ENCODE assay signal across 8 cellular contexts in the genomic region with DNA sequence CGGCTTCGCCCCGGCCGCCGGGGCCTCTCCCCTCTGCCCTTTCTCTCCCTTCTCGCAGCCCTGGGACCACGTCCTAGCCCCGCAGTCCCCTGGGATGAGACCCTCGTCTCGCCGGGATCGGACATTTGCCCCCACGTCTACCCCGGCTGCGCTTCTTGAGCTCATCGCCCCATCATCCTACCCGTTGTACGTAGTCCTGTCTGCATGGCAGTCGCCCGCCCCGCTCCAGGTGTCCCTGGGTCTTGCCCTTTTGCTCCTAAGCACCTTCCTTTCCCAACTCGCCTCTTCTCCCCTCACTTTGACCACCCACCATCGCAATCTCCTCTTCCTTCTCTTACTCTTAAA. TPM values are rescaled to one million over a fixed set of nuclear protein-coding genes. Genes with fewer than 3 reads are reported as not detected.
DNase-seq lines count a peak whose midpoint lies in the region; FAIRE-seq and TF ChIP-seq lines count a peak whose summit lies in the region.

No MANE protein-coding gene starts in this region.

- in situ Hi-C loops in ACHN (cut with HindIII; ENCODE audit: low pct_ligation_motif_present, low pct_unique_long_range_greater_than_20kb, low sequenced_read_pairs), result no loop called here
- in situ Hi-C loops in GM23248 (cut with MboI), result no loop called here

- H3K9me3 ChIP-seq in GM23248 (ENCODE audit: low read depth) (no peaks in the 10 kb centered on the region), esophagus muscularis mucosa (no peaks in the 10 kb centered on the region), neutrophil (no peaks in the 10 kb centered on the region)

- FAIRE-seq in H54 (lab: Jason Lieb, UNC), result no peak

- no peaks in the 10 kb centered on the region for H4K20me1 ChIP-seq in GM23248 (ENCODE audit: insufficient read depth)

- H3K4me2 ChIP-seq in GM23248 (ENCODE audit: unreplicated experiment), result peak overlapping the region; percentile 84

- peaks cover 32% of the 10 kb centered on the region for H3F3A ChIP-seq in GM23248 (ENCODE audit: insufficient read depth)

- H3K4me1 ChIP-seq in GM23248 (ENCODE audit: insufficient read depth), result peaks cover 20% of the 10 kb centered on the region
- peaks cover 6 to 37% (median 28%) of the 10 kb centered on the region in 4 donors for H3K4me1 ChIP-seq in esophagus muscularis mucosa
- peaks cover 24 to 33% of the 10 kb centered on the region in 2 experiments for H3K4me1 ChIP-seq in neutrophil (ENCODE audit: control insufficient read depth in 1 of 2, insufficient read depth in 1 of 2, low read depth in 1 of 2, low read length in 1 of 2)

- no peak for TF ChIP-seq EP300 in esophagus muscularis mucosa (IDR thresholded peaks at IDR 0.05)

- peak; percentile 28 for DNase-seq in ACHN
- DNase-seq in GM23248, result peak; percentile 55
- DNase-seq in esophagus muscularis mucosa (ENCODE audit: extremely low spot score), result no peak
- DNase-seq in H54 (ENCODE audit: insufficient read length, low spot score), result no peak
- no peak for DNase-seq in NOMO-1 treated with dmso at 0.1 percent for 144 hours (lab: John Stamatoyannopoulos, UW; ENCODE audit: unreplicated experiment)
- DNase-seq in stimulated activated naive CD4-positive, alpha-beta T cell treated with Interleukin-2 at 50 U/mL for 16 hours (lab: John Stamatoyannopoulos, UW), result no peak

- peaks cover 56% of the 10 kb centered on the region for H3K79me2 ChIP-seq in GM23248 (ENCODE audit: insufficient read depth)

- 0 to 1% methylated on average over 19 to 23 of the region's 23 CpGs for WGBS in GM23248 (ENCODE audit: low coverage in 1 of 2, low lambda C conversion rate in 2 of 2, missing lambda C conversion rate in 2 of 2), 2 experiments
- WGBS in esophagus muscularis mucosa, result 5% methylated on average over 23 of the region's 23 CpGs

- H3K9me2 ChIP-seq in GM23248 (ENCODE audit: insufficient read depth), result no peaks in the 10 kb centered on the region

- H3K4me3 ChIP-seq in GM23248, result peak overlapping the region; percentile 92
- peak overlapping the region; percentile 74 to 97 (median 92) for H3K4me3 ChIP-seq in esophagus muscularis mucosa
- peak overlapping the region; percentile 64 to 76 for H3K4me3 ChIP-seq in neutrophil (ENCODE audit: low read depth in 1 of 2, low read length in 1 of 2)

- H3K36me3 ChIP-seq in GM23248 (ENCODE audit: low read depth), result no peaks in the 10 kb centered on the region
- H3K36me3 ChIP-seq in esophagus muscularis mucosa, result no peaks in the 10 kb centered on the region
- H3K36me3 ChIP-seq in neutrophil, result no peaks in the 10 kb centered on the region

- TF ChIP-seq CTCF in VCaP (conservative IDR thresholded peaks at IDR 0.05), result no peak
- no peak for TF ChIP-seq CTCF in esophagus muscularis mucosa (IDR thresholded peaks at IDR 0.05)
- TF ChIP-seq CTCF in neutrophil (IDR thresholded peaks at IDR 0.05), result no peak

- peak overlapping the region; percentile 80 for H2AFZ ChIP-seq in GM23248

- intact Hi-C loops in esophagus muscularis mucosa (cut with DNase I), result loop anchor here (2.0 to 10.0 kb wide), 2 partner anchors 65 to 209 kb away; no protein-coding TSS in a partner anchor

- TF ChIP-seq POLR2A in esophagus muscularis mucosa (IDR thresholded peaks at IDR 0.05; ENCODE audit: low read depth) (no peak), H54 (IDR thresholded peaks at IDR 0.05; ENCODE audit: low read depth, low read length) (no peak)

- peak overlapping the region; percentile 89 for H3K9ac ChIP-seq in GM23248

- H3K27ac ChIP-seq in GM23248 (peak overlapping the region; percentile 49), VCaP (peak overlapping the region; percentile 85), esophagus muscularis mucosa (replicated peaks in 1 of 4) (peak overlapping the region; percentile 62 to 83 (median 77)), neutrophil (peak overlapping the region; percentile 45)

- no peaks in the 10 kb centered on the region for H3K27me3 ChIP-seq in GM23248 (replicated peaks; ENCODE audit: insufficient read depth)
- H3K27me3 ChIP-seq in esophagus muscularis mucosa, result no peaks in the 10 kb centered on the region
- peaks cover 99% of the 10 kb centered on the region for H3K27me3 ChIP-seq in neutrophil

RNA-seq across cellular contexts. Expression of gene TPST1, which starts 0.6 kb away (rescaled TPM):
- 46.0 and 54.1 TPM in 2 replicates for total RNA-seq in GM23248 (2014; rRNA removed; shearing (Covaris generic))
- 53.7 and 57.0 TPM in 2 replicates for polyA plus RNA-seq in GM23248 (2016; fragmentation: Nextera tagmentation; extraction: Ambion mirVana)
- total RNA-seq in esophagus muscularis mucosa, result 10 to 100 TPM in 3 of 4 donors, 1 to 10 TPM in 1; 9.6 to 22.4 (median 14.4) TPM

Comparison
In these comparisons a context has a peak if more than half of its experiments do, and no peak if none do; other contexts are left out.
1. DNase-seq: peak in ACHN (single experiment) and GM23248 (single experiment); none in esophagus muscularis mucosa (single experiment), H54 (single experiment), NOMO-1 treated with dmso at 0.1 percent for 144 hours (single experiment) and stimulated activated naive CD4-positive, alpha-beta T cell treated with Interleukin-2 at 50 U/mL for 16 hours (single experiment).
2. Peak in every context shown above with its lines, with median percentiles within 50 percentile points of each other: H3K27ac ChIP-seq and H3K4me3 ChIP-seq.